Comparison of ENCODE assay signal across 9 cellular contexts in genomic region chr15:92617197-92618037, GRCh38.
DNase-seq lines count a peak whose midpoint lies in the region; FAIRE-seq and TF ChIP-seq lines count a peak whose summit lies in the region.
"Had no signal": no experiment of that assay in that cellular context is flagged by ENCODE, and none has a peak within 500 bp of the region (broad histone marks: within the 10 kb centered on the region; RNA-seq: fewer than 3 reads in every experiment).

No MANE protein-coding gene starts in this region.

- H3K4me2 ChIP-seq in BLaER1, result 0 out of 2 replicates have a peak overlapping the region, but pooled peaks have one; percentile 1

- H3K27me3 ChIP-seq in BLaER1 (no peaks in the 10 kb centered on the region), muscle layer of duodenum (ENCODE audit: low read depth, low read length) (no peaks in the 10 kb centered on the region)

- no peaks in the 10 kb centered on the region for H3K9me3 ChIP-seq in BLaER1
- no peaks in the 10 kb centered on the region for H3K9me3 ChIP-seq in muscle layer of duodenum (ENCODE audit: control insufficient read depth in 1 of 2, low read length in 2 of 2)

- H3K36me3 ChIP-seq in BLaER1, result no peaks in the 10 kb centered on the region
- no peaks in the 10 kb centered on the region for H3K36me3 ChIP-seq in muscle layer of duodenum (ENCODE audit: control insufficient read depth in 1 of 2, insufficient read depth in 2 of 2, low read length in 2 of 2)

- no peak overlapping the region for H3K27ac ChIP-seq in BLaER1
- peak overlapping the region in 1 of 2 donors; percentile 27 for H3K27ac ChIP-seq in coronary artery
- H3K27ac ChIP-seq in muscle layer of duodenum (ENCODE audit: low read length), result peak overlapping the region; percentile 52

- no peaks in the 10 kb centered on the region for H4K20me1 ChIP-seq in BLaER1

- H3K4me3 ChIP-seq in BLaER1 (no peak overlapping the region), coronary artery (no peak overlapping the region), muscle layer of duodenum (ENCODE audit: low read depth in 1 of 2, low read length in 2 of 2) (no peak overlapping the region)

- FAIRE-seq in HTR-8/SVneo (lab: Jason Lieb, UNC), result no peak

- H3K4me1 ChIP-seq in BLaER1, result no peaks in the 10 kb centered on the region
- H3K4me1 ChIP-seq in muscle layer of duodenum (ENCODE audit: control insufficient read depth in 1 of 2, insufficient read depth in 2 of 2, low read length in 2 of 2), result peaks cover 0 to 23% of the 10 kb centered on the region in 2 donors

- DNase-seq in NCI-H2081 (lab: John Stamatoyannopoulos, UW) (peak; percentile 69 to 83), coronary artery (ENCODE audit: low spot score) (peak; percentile 75), middle frontal gyrus (ENCODE audit: extremely low spot score, low spot score) (no peak), RPMI8226 (no peak), HTR-8/SVneo (ENCODE audit: insufficient read length, low spot score) (no peak)
- DNase-seq in activated naive CD4-positive, alpha-beta T cell (lab: John Stamatoyannopoulos, UW), result no peak
- DNase-seq: foreskin fibroblast had no signal

- TF ChIP-seq CTCF in coronary artery (IDR thresholded peaks at IDR 0.05), result no peak

- no peak overlapping the region for H3K9ac ChIP-seq in BLaER1

Comparison
In these comparisons a context has a peak if more than half of its experiments do, and no peak if none do; other contexts are left out.
1. DNase-seq: peak in NCI-H2081 (2 of 2) and coronary artery (single experiment); none in middle frontal gyrus (single experiment), RPMI8226 (single experiment), HTR-8/SVneo (single experiment) and activated naive CD4-positive, alpha-beta T cell (0 of 4).